ENCODE assay signal across 7 cellular contexts in the genomic region with DNA sequence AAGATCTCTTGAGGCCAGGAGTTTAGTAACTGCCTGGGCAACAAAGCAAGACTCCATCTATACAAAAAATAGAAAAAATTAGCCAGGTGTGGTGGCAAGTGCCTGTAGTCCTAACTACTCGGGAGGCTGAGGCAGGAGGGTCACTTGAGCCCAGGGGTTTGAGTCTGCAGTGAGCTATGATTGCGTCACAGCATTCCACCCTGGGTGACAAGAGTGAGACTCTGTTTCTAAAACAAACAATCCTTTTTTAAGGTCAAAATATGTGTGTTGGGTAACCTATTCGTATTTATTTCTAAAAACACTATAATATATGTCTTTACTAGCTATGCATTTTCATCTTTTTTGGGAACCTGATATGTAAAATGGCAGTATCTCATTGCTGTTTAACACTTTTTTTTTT.
"Had no signal": no experiment of that assay in that cellular context is flagged by ENCODE, and none has a peak within 500 bp of the region (broad histone marks: within the 10 kb centered on the region; RNA-seq: fewer than 3 reads in every experiment).

No MANE protein-coding gene starts in this region.

- H3K27ac ChIP-seq: HL-60 had no signal

- H3K4me3 ChIP-seq: GM23338 had no signal

- H3K4me2 ChIP-seq: GM23338 had no signal

- FAIRE-seq: H1, H54 had no signal

- DNase-seq: H9, HCEC 1CT, KG1 had no signal

- ATAC-seq: GM23338 had no signal

- H2AFZ ChIP-seq: GM23338 had no signal
